Comparison of ENCODE assay signal across 1 cellular context in genomic region chr12:124174949-124175348, GRCh38.
TF ChIP-seq lines count a peak whose summit lies in the region.

No MANE protein-coding gene starts in this region.

TF ChIP-seq in K562, 482 proteins besides CTCF, POLR2A, EP300 and RAD21:
- TF ChIP-seq SMARCE1 (IDR thresholded peaks at IDR 0.05) (no peak), MNT (conservative IDR thresholded peaks at IDR 0.05) (no peak), NFE2L1 (tag; IDR thresholded peaks at IDR 0.05; ENCODE audit: borderline replicate concordance, low read depth) (no peak), KLF10 (CRISPR knock-in tag; IDR thresholded peaks at IDR 0.05) (no peak)
TF ChIP-seq in K562: peak in this region for 0.
